In genomic region chr6:116568851-116569755, GRCh38 we compare ENCODE assay signal across 13 cellular contexts. TPM values are rescaled to one million over a fixed set of nuclear protein-coding genes. Genes with fewer than 3 reads are reported as not detected.
A peak's percentile ranks its signal among the peaks of the same experiment; 100 is the strongest.
DNase-seq lines count a peak whose midpoint lies in the region; ATAC-seq and TF ChIP-seq lines count a peak whose summit lies in the region.
"Had no signal": no experiment of that assay in that cellular context is flagged by ENCODE, and none has a peak within 500 bp of the region (broad histone marks: within the 10 kb centered on the region; RNA-seq: fewer than 3 reads in every experiment).

No MANE protein-coding gene starts in this region.

- POLR2A ChIA-PET in SK-N-SH (lab: Yijun Ruan, JAX): no interaction called here

- H3K9me2 ChIP-seq in SK-N-SH (no peaks in the 10 kb centered on the region), SU-DHL-6 (replicated peaks; ENCODE audit: insufficient read depth, low read length) (no peaks in the 10 kb centered on the region)

- H3K9me3 ChIP-seq in SK-N-SH: no peaks in the 10 kb centered on the region
- H3K9me3 ChIP-seq in SU-DHL-6 (ENCODE audit: insufficient read depth, low read length): no peaks in the 10 kb centered on the region
- H3K9me3 ChIP-seq: gastrocnemius medialis, Peyer's patch, thoracic aorta had no signal

- WGBS in SK-N-SH (ENCODE audit: low lambda C conversion rate): 82% methylated on average over 7 of the region's 7 CpGs

- H3K4me3 ChIP-seq in SK-N-SH (ENCODE audit: low read depth in 2 of 2, low read length in 1 of 2) (peak overlapping the region in 1 of 2 experiments; percentile 97; a peak in 1 of 4 replicates), SU-DHL-6 (ENCODE audit: insufficient read depth, low read length, poor library complexity, severe bottlenecking) (no peak overlapping the region)
- H3K4me3 ChIP-seq: Peyer's patch had no signal

- DNase-seq in SK-N-SH: no peak
- no peak for DNase-seq in natural killer cell treated with Interleukin-12 subunit alpha and Interleukin-12 subunit beta and Interleukin-15 and Interleukin-18, amount 100 ng/mL, for 72 hours (ENCODE audit: low spot score)
- no peak for DNase-seq in ACHN
- DNase-seq in RPMI8226: no peak
- DNase-seq: EL, gastrocnemius medialis, NCI-H187 treated with DMSO at 0.1 percent for 48 hours, Peyer's patch, posterior cingulate gyrus had no signal

- H3K27me3 ChIP-seq in SK-N-SH (ENCODE audit: insufficient read depth) (no peaks in the 10 kb centered on the region), SU-DHL-6 (ENCODE audit: low read length) (no peaks in the 10 kb centered on the region)
- H3K27me3 ChIP-seq: gastrocnemius medialis, Peyer's patch had no signal

- TF ChIP-seq CTCF in SK-N-SH (IDR thresholded peaks at IDR 0.05) (no peak), SU-DHL-6 (IDR thresholded peaks at IDR 0.05; ENCODE audit: insufficient read depth, low read length, poor library complexity, severe bottlenecking) (no peak)

- H3K36me3 ChIP-seq in SK-N-SH (replicated peaks in 1 of 2; ENCODE audit: control insufficient read depth in 1 of 2, insufficient read depth in 2 of 2, low read length in 1 of 2) (peaks cover 0 to 6% of the 10 kb centered on the region in 2 experiments), SU-DHL-6 (ENCODE audit: low read length) (no peaks in the 10 kb centered on the region)
- H3K36me3 ChIP-seq: gastrocnemius medialis, Peyer's patch, thoracic aorta had no signal

- H3K79me2 ChIP-seq in SK-N-SH (ENCODE audit: insufficient read depth): peaks cover 45% of the 10 kb centered on the region
- peaks cover 27% of the 10 kb centered on the region for H3K79me2 ChIP-seq in SU-DHL-6 (ENCODE audit: insufficient read depth, low read length)

- peak overlapping the region in 1 of 2 donors; percentile 100 for H3K27ac Mint-ChIP-seq in natural killer cell treated with Interleukin-12 subunit alpha and Interleukin-12 subunit beta and Interleukin-15 and Interleukin-18, amount 100 ng/mL, for 72 hours

- H3K9me3 Mint-ChIP-seq in natural killer cell treated with Interleukin-12 subunit alpha and Interleukin-12 subunit beta and Interleukin-15 and Interleukin-18, amount 100 ng/mL, for 72 hours: no peaks in the 10 kb centered on the region

- peaks cover 4 to 12% of the 10 kb centered on the region in 2 donors for H3K27me3 Mint-ChIP-seq in natural killer cell treated with Interleukin-12 subunit alpha and Interleukin-12 subunit beta and Interleukin-15 and Interleukin-18, amount 100 ng/mL, for 72 hours

- H3K9ac ChIP-seq in SK-N-SH (no peak overlapping the region), SU-DHL-6 (ENCODE audit: low read length) (no peak overlapping the region)

- CTCF ChIA-PET in SK-N-SH (lab: Yijun Ruan, JAX): interaction anchor here (1.0 to 5.4 kb wide), 4 partner anchors 9 to 351 kb away, joined by 3 to 38 read pairs (median 16); no protein-coding TSS in a partner anchor

- H2AFZ ChIP-seq in SK-N-SH (ENCODE audit: low read depth): no peak overlapping the region
- H2AFZ ChIP-seq in SU-DHL-6 (ENCODE audit: low read depth, low read length, severe bottlenecking): no peak overlapping the region

- H3K4me1 ChIP-seq in SK-N-SH (ENCODE audit: control insufficient read depth in 1 of 2, insufficient read depth in 2 of 2, low read depth in 1 of 2, low read length in 1 of 2): peaks cover 4 to 6% of the 10 kb centered on the region in 2 experiments; a peak in 3 of 4 replicates

- no peak for ATAC-seq in SK-N-SH treated with all-trans-retinoic acid at 6 μM for 48 hours
- no peak for ATAC-seq in natural killer cell treated with Interleukin-12 subunit alpha and Interleukin-12 subunit beta and Interleukin-15 and Interleukin-18, amount 100 ng/mL, for 72 hours
- ATAC-seq: gastrocnemius medialis, left lobe of liver had no signal

- TF ChIP-seq RAD21 in SK-N-SH (IDR thresholded peaks at IDR 0.05; ENCODE audit: low read length): no peak

- peaks cover 11% of the 10 kb centered on the region for H3F3A ChIP-seq in SK-N-SH (replicated peaks; ENCODE audit: insufficient read depth)
- H3F3A ChIP-seq in SU-DHL-6 (ENCODE audit: insufficient read depth): peaks cover 4% of the 10 kb centered on the region; the same call in 1 of the 2 replicates

- in situ Hi-C loops in ACHN (cut with HindIII; ENCODE audit: low pct_ligation_motif_present, low pct_unique_long_range_greater_than_20kb, low sequenced_read_pairs): no loop called here

- H3K27ac ChIP-seq in SK-N-SH (ENCODE audit: low read depth in 2 of 2, low read length in 1 of 2): no peak overlapping the region
- H3K27ac ChIP-seq in SU-DHL-6 (ENCODE audit: low read depth, low read length): no peak overlapping the region
- H3K27ac ChIP-seq: Peyer's patch, thoracic aorta had no signal

- H3K4me1 Mint-ChIP-seq in natural killer cell treated with Interleukin-12 subunit alpha and Interleukin-12 subunit beta and Interleukin-15 and Interleukin-18, amount 100 ng/mL, for 72 hours (ENCODE audit: low read depth in 2 of 2): peaks cover 22 to 42% of the 10 kb centered on the region in 2 donors

- H3K36me3 Mint-ChIP-seq in natural killer cell treated with Interleukin-12 subunit alpha and Interleukin-12 subunit beta and Interleukin-15 and Interleukin-18, amount 100 ng/mL, for 72 hours: peaks cover 3% of the 10 kb centered on the region

- peak overlapping the region; percentile 36 for H3K4me3 Mint-ChIP-seq in natural killer cell treated with Interleukin-12 subunit alpha and Interleukin-12 subunit beta and Interleukin-15 and Interleukin-18, amount 100 ng/mL, for 72 hours

- H4K20me1 ChIP-seq in SK-N-SH (ENCODE audit: insufficient read depth) (no peaks in the 10 kb centered on the region), SU-DHL-6 (ENCODE audit: low read depth, low read length) (no peaks in the 10 kb centered on the region)

- H3K4me2 ChIP-seq in SK-N-SH (peak overlapping the region; percentile 78; the same call in 1 of the 2 replicates), SU-DHL-6 (ENCODE audit: low read depth, low read length, poor library complexity, severe bottlenecking) (peak overlapping the region; percentile 72)

- no peak for TF ChIP-seq EP300 in SK-N-SH (IDR thresholded peaks at IDR 0.05; ENCODE audit: borderline replicate concordance in 1 of 2, low read depth in 1 of 2, low read length in 1 of 2)

TF ChIP-seq in SK-N-SH, 30 proteins besides CTCF, POLR2A, EP300 and RAD21 (continues in another document):
- TF ChIP-seq TEAD4 (IDR thresholded peaks at IDR 0.05; ENCODE audit: borderline replicate concordance, insufficient read depth) (no peak), USF1 (IDR thresholded peaks at IDR 0.05; ENCODE audit: borderline replicate concordance, low read depth) (no peak), ELF1 (IDR thresholded peaks at IDR 0.05) (no peak), FOXM1 (IDR thresholded peaks at IDR 0.05; ENCODE audit: low read depth) (no peak), TAF1 (IDR thresholded peaks at IDR 0.05; ENCODE audit: borderline replicate concordance, low read depth, low read length) (no peak), RXRA (IDR thresholded peaks at IDR 0.05; ENCODE audit: borderline replicate concordance, low read depth) (no peak)

TF ChIP-seq in SK-N-SH treated with all-trans-retinoic acid at 6 μM for 48 hours, 23 proteins besides CTCF, POLR2A, EP300 and RAD21:
- no peak for TF ChIP-seq ZFP3 (CRISPR knock-in tag; IDR thresholded peaks at IDR 0.05)

RNA-seq across cellular contexts. Expression of gene RWDD1, which starts 2.2 kb away (rescaled TPM):
- polyA plus RNA-seq in SK-N-SH (2012; rRNA removed): 17.7 and 18.8 TPM in 2 replicates
- 24.6 and 37.6 TPM in 2 replicates for polyA plus RNA-seq in SK-N-SH (2012; cell fraction: cytosol; rRNA removed)
- polyA plus RNA-seq in SK-N-SH (2012; cell fraction: nucleus; rRNA removed): 5.1 and 6.7 TPM in 2 replicates
- 10 to 100 TPM; 36.5 to 36.8 TPM for total RNA-seq in natural killer cell treated with Interleukin-12 subunit alpha and Interleukin-12 subunit beta and Interleukin-15 and Interleukin-18, amount 100 ng/mL, for 72 hours

RNA-seq across cellular contexts. Expression of gene CALHM4, which starts 15.6 kb away (rescaled TPM):
- polyA plus RNA-seq in SK-N-SH (2012; rRNA removed): not detected in 2 replicates
- 0.04 and 0.05 TPM in 2 replicates for polyA plus RNA-seq in SK-N-SH (2012; cell fraction: cytosol; rRNA removed)
- 0.05 TPM in 1 of 2 replicates, not detected in the other for polyA plus RNA-seq in SK-N-SH (2012; cell fraction: nucleus; rRNA removed)
- not detected for total RNA-seq in natural killer cell treated with Interleukin-12 subunit alpha and Interleukin-12 subunit beta and Interleukin-15 and Interleukin-18, amount 100 ng/mL, for 72 hours
- total RNA-seq: gastrocnemius medialis, left lobe of liver, Peyer's patch, thoracic aorta had no signal

RNA-seq across cellular contexts. Expression of gene TRAPPC3L, which starts 23.6 kb away (rescaled TPM):
- polyA plus RNA-seq in SK-N-SH (2012; rRNA removed): 0.03 and 0.11 TPM in 2 replicates
- polyA plus RNA-seq in SK-N-SH (2012; cell fraction: cytosol; rRNA removed): 0.05 and 0.09 TPM in 2 replicates
- 0.07 TPM in 1 of 2 replicates, not detected in the other for polyA plus RNA-seq in SK-N-SH (2012; cell fraction: nucleus; rRNA removed)
- not detected for total RNA-seq in natural killer cell treated with Interleukin-12 subunit alpha and Interleukin-12 subunit beta and Interleukin-15 and Interleukin-18, amount 100 ng/mL, for 72 hours
- total RNA-seq: gastrocnemius medialis, left lobe of liver, Peyer's patch, thoracic aorta had no signal

RNA-seq across cellular contexts. Expression of gene RSPH4A, which starts 47.2 kb away (rescaled TPM):
- 0.30 and 0.37 TPM in 2 replicates for polyA plus RNA-seq in SK-N-SH (2012; rRNA removed)
- polyA plus RNA-seq in SK-N-SH (2012; cell fraction: cytosol; rRNA removed): 0.26 and 0.27 TPM in 2 replicates
- 0.81 and 0.89 TPM in 2 replicates for polyA plus RNA-seq in SK-N-SH (2012; cell fraction: nucleus; rRNA removed)
- under 1 TPM; 0.24 to 0.95 TPM for total RNA-seq in natural killer cell treated with Interleukin-12 subunit alpha and Interleukin-12 subunit beta and Interleukin-15 and Interleukin-18, amount 100 ng/mL, for 72 hours
- total RNA-seq: left lobe of liver had no signal

RNA-seq across cellular contexts. Expression of gene CALHM5, which starts 57.7 kb away (rescaled TPM):
- polyA plus RNA-seq in SK-N-SH (2012; rRNA removed): 0.38 and 0.55 TPM in 2 replicates
- polyA plus RNA-seq in SK-N-SH (2012; cell fraction: cytosol; rRNA removed): 0.41 and 0.52 TPM in 2 replicates
- polyA plus RNA-seq in SK-N-SH (2012; cell fraction: nucleus; rRNA removed): 0.15 and 0.50 TPM in 2 replicates
- total RNA-seq in natural killer cell treated with Interleukin-12 subunit alpha and Interleukin-12 subunit beta and Interleukin-15 and Interleukin-18, amount 100 ng/mL, for 72 hours: not detected
